ENCODE assay signal across 1 cellular context in genomic region chr9:109251776-109252106, GRCh38.
A peak's percentile ranks its signal among the peaks of the same experiment; 100 is the strongest.
TF ChIP-seq lines count a peak whose summit lies in the region.

No MANE protein-coding gene starts in this region.

TF ChIP-seq in A549, 52 proteins besides CTCF, POLR2A, EP300 and RAD21 (continued from another document):
- no peak for TF ChIP-seq FOSL2 (IDR thresholded peaks at IDR 0.05)
- TF ChIP-seq FOSL2 (CRISPR knock-in tag; IDR thresholded peaks at IDR 0.05), result no peak
- no peak for TF ChIP-seq KDM1A (IDR thresholded peaks at IDR 0.05; ENCODE audit: low read depth)
- TF ChIP-seq RFX5 (IDR thresholded peaks at IDR 0.05), result no peak
- no peak for TF ChIP-seq HOXA7 (CRISPR knock-in tag; IDR thresholded peaks at IDR 0.05)
- TF ChIP-seq HOXB13 (CRISPR knock-in tag; IDR thresholded peaks at IDR 0.05; ENCODE audit: low read depth), result peak; percentile 91; the same call in 1 of the 2 replicates
- TF ChIP-seq E2F6 (IDR thresholded peaks at IDR 0.05; ENCODE audit: borderline replicate concordance, low read depth), result no peak
- TF ChIP-seq FOXS1 (CRISPR knock-in tag; IDR thresholded peaks at IDR 0.05), result peak; percentile 78; the same call in 1 of the 2 replicates
- TF ChIP-seq NPAS2 (CRISPR knock-in tag; IDR thresholded peaks at IDR 0.05; ENCODE audit: borderline replicate concordance), result peak; percentile 50; the same call in 1 of the 2 replicates
- TF ChIP-seq ZNF302 (CRISPR knock-in tag; IDR thresholded peaks at IDR 0.05), result peak; percentile 64; the same call in 1 of the 2 replicates
- TF ChIP-seq HEYL (CRISPR knock-in tag; IDR thresholded peaks at IDR 0.05), result peak; percentile 94
- no peak for TF ChIP-seq PBX3 (IDR thresholded peaks at IDR 0.05)
- TF ChIP-seq ZFP36 (IDR thresholded peaks at IDR 0.05; ENCODE audit: borderline replicate concordance, partially characterized antibody), result no peak
- no peak for TF ChIP-seq MAZ (IDR thresholded peaks at IDR 0.05; ENCODE audit: borderline replicate concordance, low read depth, low read length)
- TF ChIP-seq MAX (IDR thresholded peaks at IDR 0.05), result no peak
- TF ChIP-seq MAFK (IDR thresholded peaks at IDR 0.05; ENCODE audit: partially characterized antibody), result no peak
- TF ChIP-seq ZSCAN20 (CRISPR knock-in tag; IDR thresholded peaks at IDR 0.05), result peak; percentile 95
- no peak for TF ChIP-seq RNF2 (IDR thresholded peaks at IDR 0.05; ENCODE audit: borderline replicate concordance, low read depth)
